In genomic region chr1:24694380-24694843, GRCh38 we compare ENCODE assay signal across 8 cellular contexts.
DNase-seq lines count a peak whose midpoint lies in the region; ATAC-seq lines count a peak whose summit lies in the region.

No MANE protein-coding gene starts in this region.

- peaks cover 48 to 73% (median 62%) of the 10 kb centered on the region in 10 experiments for H3K4me1 ChIP-seq in BLaER1 treated with 17β-estradiol and CSF1 and Interleukin-3, amounts not matched to agents 10 nM and 100 nM

- peak overlapping the region in 3 of 10 experiments; percentile 22 to 28 (median 22); a peak in 4 of 20 replicates for H3K4me3 ChIP-seq in BLaER1 treated with 17β-estradiol and CSF1 and Interleukin-3, amounts not matched to agents 10 nM and 100 nM

- H3K9me3 ChIP-seq in BLaER1 treated with 17β-estradiol and CSF1 and Interleukin-3, amounts not matched to agents 10 nM and 100 nM (replicated peaks in 1 of 11): peaks cover 0 to 17% (median 7%) of the 10 kb centered on the region in 11 experiments; a peak in 11 of 22 replicates

- DNase-seq in HUDEP-2 (lab: John Stamatoyannopoulos, UW; ENCODE audit: unreplicated experiment in 76 of 76) (peak in 60 of 76 experiments; percentile 10 to 80 (median 47)), OCI-M1 (lab: John Stamatoyannopoulos, UW) (peak; percentile 70), iris pigment epithelial cell (ENCODE audit: low read depth) (peak; percentile 32), AML-193 (lab: John Stamatoyannopoulos, UW) (no peak), NAMALWA (ENCODE audit: low spot score) (no peak), COLO829 (ENCODE audit: low spot score) (no peak)

- ATAC-seq in HG02840 (IDR thresholded peaks at IDR 0.05; ENCODE audit: low FRiP score, unreplicated experiment): no peak

- no peaks in the 10 kb centered on the region for H3K36me3 ChIP-seq in BLaER1 treated with 17β-estradiol and CSF1 and Interleukin-3, amounts not matched to agents 10 nM and 100 nM

- peak overlapping the region; percentile 45 to 78 (median 70); a peak in 17 of 22 replicates for H3K9ac ChIP-seq in BLaER1 treated with 17β-estradiol and CSF1 and Interleukin-3, amounts not matched to agents 10 nM and 100 nM

- H4K20me1 ChIP-seq in BLaER1 treated with 17β-estradiol and CSF1 and Interleukin-3, amounts not matched to agents 10 nM and 100 nM: no peaks in the 10 kb centered on the region

- H3K27ac ChIP-seq in BLaER1 treated with 17β-estradiol and CSF1 and Interleukin-3, amounts not matched to agents 10 nM and 100 nM: peak overlapping the region; percentile 44 to 90 (median 86); a peak in 20 of 22 replicates

- no peaks in the 10 kb centered on the region for H3K27me3 ChIP-seq in BLaER1 treated with 17β-estradiol and CSF1 and Interleukin-3, amounts not matched to agents 10 nM and 100 nM

- peak overlapping the region; percentile 81 to 99 (median 90) for H3K4me2 ChIP-seq in BLaER1 treated with 17β-estradiol and CSF1 and Interleukin-3, amounts not matched to agents 10 nM and 100 nM

Comparison
In these comparisons a context has a peak if more than half of its experiments do, and no peak if none do; other contexts are left out.
1. DNase-seq: peak in HUDEP-2 (60 of 76), OCI-M1 (single experiment) and iris pigment epithelial cell (single experiment); none in AML-193 (0 of 2), NAMALWA (single experiment) and COLO829 (single experiment).